In genomic region chrX:48578661-48579128, GRCh38 we compare ENCODE assay signal across 1 cellular context.
TF ChIP-seq lines count a peak whose summit lies in the region.

No MANE protein-coding gene starts in this region.

TF ChIP-seq in HepG2, 621 proteins besides CTCF, POLR2A, EP300 and RAD21 (continued from another document):
- TF ChIP-seq THAP9 (CRISPR knock-in tag; IDR thresholded peaks at IDR 0.05; ENCODE audit: borderline replicate concordance) (no peak), ZNF34 (CRISPR knock-in tag; IDR thresholded peaks at IDR 0.05; ENCODE audit: borderline replicate concordance) (no peak), ZNF501 (CRISPR knock-in tag; IDR thresholded peaks at IDR 0.05) (no peak), POLR2AphosphoS2 (IDR thresholded peaks at IDR 0.05; ENCODE audit: low read depth, low read length) (peak; percentile 56; the same call in 1 of the 2 replicates), PCBP2 (optimal IDR thresholded peaks at IDR 0.05; ENCODE audit: low read depth, low read length, poor library complexity, severe bottlenecking) (no peak), XRCC5 (optimal IDR thresholded peaks at IDR 0.05; ENCODE audit: low read length) (no peak)
